ENCODE assay signal across 10 cellular contexts in the genomic region with DNA sequence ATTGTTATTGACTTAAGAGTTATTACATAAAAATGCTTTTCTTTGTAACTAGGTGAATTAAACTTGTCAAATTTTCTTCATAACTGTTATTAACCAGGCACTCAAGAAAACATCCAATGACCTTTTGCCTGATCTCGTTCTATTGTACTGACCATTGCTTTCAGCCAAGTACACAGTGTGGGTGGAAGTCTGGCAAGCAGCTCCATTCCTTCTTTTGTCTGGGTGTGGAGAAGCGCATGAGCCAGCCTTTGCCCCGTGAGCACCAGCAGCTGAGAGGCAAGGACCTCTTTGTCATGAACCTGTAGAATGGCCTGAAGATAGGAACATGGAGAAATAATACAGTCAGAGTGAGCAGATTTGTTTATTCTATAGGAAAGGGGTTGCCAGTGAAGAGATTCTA. TPM values are rescaled to one million over a fixed set of nuclear protein-coding genes. Genes with fewer than 3 reads are reported as not detected.
DNase-seq lines count a peak whose midpoint lies in the region; ATAC-seq, FAIRE-seq and TF ChIP-seq lines count a peak whose summit lies in the region.
"Had no signal": no experiment of that assay in that cellular context is flagged by ENCODE, and none has a peak within 500 bp of the region (broad histone marks: within the 10 kb centered on the region; RNA-seq: fewer than 3 reads in every experiment).

No MANE protein-coding gene starts in this region.

- H3K4ac ChIP-seq in H9 (ENCODE audit: low read depth, low read length) = no peak overlapping the region
- H3K4ac ChIP-seq in neuronal stem cell (ENCODE audit: low read length) = no peak overlapping the region

- no peaks in the 10 kb centered on the region for H3K9me3 ChIP-seq in H9 (ENCODE audit: control insufficient read depth, low read depth, low read length)
- no peaks in the 10 kb centered on the region for H3K9me3 ChIP-seq in right cardiac atrium (ENCODE audit: control insufficient read depth, low read length)
- no peaks in the 10 kb centered on the region for H3K9me3 ChIP-seq in small intestine (ENCODE audit: control insufficient read depth, low read depth)
- H3K9me3 ChIP-seq in neuronal stem cell (replicated peaks in 1 of 2; ENCODE audit: control insufficient read depth in 2 of 2, insufficient read depth in 1 of 2, low read depth in 1 of 2, low read length in 2 of 2) = no peaks in the 10 kb centered on the region

- H4K5ac ChIP-seq in H9 (ENCODE audit: insufficient read length, low read depth, low read length) = no peak overlapping the region

- no peak overlapping the region for H3K23ac ChIP-seq in H9 (ENCODE audit: insufficient read length, low read depth, low read length)
- H3K23ac ChIP-seq in neuronal stem cell (ENCODE audit: low read depth, low read length, poor library complexity) = no peak overlapping the region

- H2BK5ac ChIP-seq in H9 (ENCODE audit: insufficient read length, low read length) (no peak overlapping the region), neuronal stem cell (ENCODE audit: low read length) (no peak overlapping the region)

- no peak overlapping the region for H2BK20ac ChIP-seq in H9 (ENCODE audit: low read depth, low read length, poor library complexity, severe bottlenecking)

- H4K91ac ChIP-seq in H9 (ENCODE audit: insufficient read length, low read depth, low read length) (no peak overlapping the region), neuronal stem cell (ENCODE audit: low read depth, low read length, poor library complexity) (no peak overlapping the region)

- H3K27ac Mint-ChIP-seq in H9 = peak overlapping the region; percentile 10 to 64 (median 50); a peak in 3 of 7 replicates

- no peaks in the 10 kb centered on the region for H3K4me1 Mint-ChIP-seq in H9

- TF ChIP-seq CTCF in H9 (conservative IDR thresholded peaks at IDR 0.05) = no peak

- peaks cover 14 to 43% (median 27%) of the 10 kb centered on the region in 3 experiments; a peak in 6 of 7 replicates for H3K36me3 Mint-ChIP-seq in H9 (ENCODE audit: insufficient read depth in 1 of 3, low read depth in 3 of 3)

- H3K27ac ChIP-seq in H9 (ENCODE audit: insufficient read length, low read depth, low read length) = no peak overlapping the region
- H3K27ac ChIP-seq in right cardiac atrium (ENCODE audit: low read length) = no peak overlapping the region
- no peak overlapping the region for H3K27ac ChIP-seq in small intestine (ENCODE audit: low read depth in 1 of 2, low read length in 1 of 2)
- H3K27ac ChIP-seq in neuronal stem cell (replicated peaks; ENCODE audit: low read length) = no peak overlapping the region

- H2BK12ac ChIP-seq in H9 (ENCODE audit: insufficient read length, low read depth, low read length) (no peak overlapping the region), neuronal stem cell (ENCODE audit: low read length) (no peak overlapping the region)

- H4K20me1 ChIP-seq in H9 (ENCODE audit: control insufficient read depth, insufficient read depth, insufficient read length) = no peaks in the 10 kb centered on the region

- no peak overlapping the region for H3T11ph ChIP-seq in H9 (ENCODE audit: low read length)

- H3K9ac ChIP-seq in H9 (ENCODE audit: extremely low read depth, insufficient read length, low read length) = no peak overlapping the region
- no peak overlapping the region for H3K9ac ChIP-seq in neuronal stem cell (ENCODE audit: low read depth, low read length, poor library complexity)

- H3K36me3 ChIP-seq in small intestine (ENCODE audit: control insufficient read depth in 2 of 2, insufficient read depth in 2 of 2, low read length in 2 of 2) = peaks cover 2 to 10% of the 10 kb centered on the region in 2 donors
- peaks cover 7 to 91% of the 10 kb centered on the region in 2 donors for H3K36me3 ChIP-seq in neuronal stem cell (replicated peaks in 1 of 2; ENCODE audit: control insufficient read depth in 2 of 2, insufficient read depth in 2 of 2, low read length in 2 of 2)

- no peaks in the 10 kb centered on the region for H3K9me3 Mint-ChIP-seq in H9

- H2AK5ac ChIP-seq in H9 (ENCODE audit: insufficient read length, low read length) = no peak overlapping the region
- no peak overlapping the region for H2AK5ac ChIP-seq in neuronal stem cell (ENCODE audit: low read depth, low read length)

- H4K8ac ChIP-seq in H9 (replicated peaks; ENCODE audit: insufficient read length, low read depth, low read length) (no peak overlapping the region), neuronal stem cell (ENCODE audit: low read depth, low read length) (no peak overlapping the region)

- no peak overlapping the region for H3K4me3 Mint-ChIP-seq in H9

- no peaks in the 10 kb centered on the region for H3K27me3 Mint-ChIP-seq in H9 (ENCODE audit: low read depth)

- H3K23me2 ChIP-seq in H9 (ENCODE audit: insufficient read length, low read depth, low read length, poor library complexity, severe bottlenecking) = no peaks in the 10 kb centered on the region

- WGBS in H9 (ENCODE audit: extremely low coverage, insufficient read length, low lambda C conversion rate) = no CpG with 5 or more reads among the region's 3 CpGs
- 25% methylated on average over 3 of the region's 3 CpGs for WGBS in right cardiac atrium
- WGBS in small intestine, 3 donors = 45 to 55% (median 53%) methylated on average over 3 of the region's 3 CpGs
- WGBS in neuronal stem cell (ENCODE audit: extremely low coverage in 2 of 2, insufficient read length in 2 of 2, insufficient replicate concordance in 1 of 2), 2 donors = no CpG with 5 or more reads among the region's 3 CpGs

- intact Hi-C loops in right cardiac atrium (cut with DNase I) = no loop called here

- H2BK15ac ChIP-seq in H9 (ENCODE audit: low read depth, low read length) = no peak overlapping the region
- H2BK15ac ChIP-seq in neuronal stem cell (ENCODE audit: low read length) = no peak overlapping the region

- no peaks in the 10 kb centered on the region for H3K4me1 ChIP-seq in H9 (ENCODE audit: insufficient read depth, low read length)
- peaks cover 5% of the 10 kb centered on the region for H3K4me1 ChIP-seq in right cardiac atrium (ENCODE audit: control insufficient read depth, insufficient read depth, low read length)
- H3K4me1 ChIP-seq in small intestine (ENCODE audit: control insufficient read depth in 2 of 2, insufficient read depth in 1 of 2, low read depth in 1 of 2, low read length in 1 of 2) = no peaks in the 10 kb centered on the region
- peaks cover 2% of the 10 kb centered on the region in 2 donors for H3K4me1 ChIP-seq in neuronal stem cell (ENCODE audit: control insufficient read depth in 2 of 2, insufficient read depth in 1 of 2, low read depth in 1 of 2, low read length in 2 of 2)

- H3K4me3 ChIP-seq in right cardiac atrium (ENCODE audit: low read length) (no peak overlapping the region), small intestine (ENCODE audit: low read depth in 1 of 2, low read length in 2 of 2) (no peak overlapping the region), neuronal stem cell (ENCODE audit: low read length in 2 of 2) (no peak overlapping the region)

- H2AFZ ChIP-seq in H9 (ENCODE audit: low read length) = no peak overlapping the region
- H2AFZ ChIP-seq in neuronal stem cell (ENCODE audit: low read length) = no peak overlapping the region

- H3K79me2 ChIP-seq in H9 (ENCODE audit: insufficient read depth, low read length) = no peaks in the 10 kb centered on the region

- H3K27me3 ChIP-seq in H9 (ENCODE audit: insufficient read depth, low read length) (no peaks in the 10 kb centered on the region), right cardiac atrium (ENCODE audit: control insufficient read depth, insufficient read depth) (no peaks in the 10 kb centered on the region), small intestine (ENCODE audit: control insufficient read depth in 2 of 2, insufficient read depth in 2 of 2, low read length in 2 of 2) (no peaks in the 10 kb centered on the region), neuronal stem cell (ENCODE audit: control insufficient read depth in 3 of 3, insufficient read depth in 3 of 3, low read depth in 1 of 3, low read length in 3 of 3) (no peaks in the 10 kb centered on the region)

- H3K14ac ChIP-seq in H9 (ENCODE audit: insufficient read depth, low read length) (no peak overlapping the region), neuronal stem cell (ENCODE audit: low read length) (no peak overlapping the region)

- H3K4me2 ChIP-seq in H9 (ENCODE audit: insufficient read depth, insufficient read length, low read length) (no peak overlapping the region), neuronal stem cell (ENCODE audit: insufficient read depth, low read length, poor library complexity, severe bottlenecking) (no peak overlapping the region)

- no peak overlapping the region for H3K56ac ChIP-seq in H9 (ENCODE audit: insufficient read length, low read depth, low read length)

- H3K79me1 ChIP-seq in H9 (ENCODE audit: insufficient read depth, low read depth, low read length, poor library complexity, severe bottlenecking) (no peaks in the 10 kb centered on the region), neuronal stem cell (ENCODE audit: low read depth, low read length) (no peaks in the 10 kb centered on the region)

- FAIRE-seq in small intestine (lab: Jason Lieb, UNC) = no peak

- no peak overlapping the region for H3K18ac ChIP-seq in H9 (ENCODE audit: insufficient read length, low read depth, low read length)
- H3K18ac ChIP-seq in neuronal stem cell (ENCODE audit: low read length) = no peak overlapping the region

- DNase-seq in H9 (no peak), cerebellum (ENCODE audit: low spot score) (peak; percentile 17), right cardiac atrium (peak; percentile 47 to 77 (median 61)), small intestine (peak; percentile 38), islet precursor cell (no peak), neuronal stem cell (ENCODE audit: low spot score) (no peak), cortex of kidney (lab: John Stamatoyannopoulos, UW) (no peak)
- DNase-seq: Calu3, NCI-H82 had no signal

- H2BK120ac ChIP-seq in H9 (ENCODE audit: low read depth, low read length, poor library complexity, severe bottlenecking) (no peak overlapping the region), neuronal stem cell (ENCODE audit: low read depth, low read length) (no peak overlapping the region)

- ATAC-seq in right cardiac atrium (peak; percentile 83 to 89), HG02885 (IDR thresholded peaks at IDR 0.05; ENCODE audit: poor library complexity, unreplicated experiment) (no peak)

RNA-seq across cellular contexts. Expression of gene IARS2, which starts 57.5 kb away (rescaled TPM):
- 72.9 and 73.5 TPM in 2 replicates for total RNA-seq in H9 (2021)
- 41.5 TPM for total RNA-seq in cerebellum
- total RNA-seq in right cardiac atrium = 10 to 100 TPM; 56.1 to 64.5 (median 61.3) TPM
- polyA plus RNA-seq in right cardiac atrium = 43.3 TPM
- polyA plus RNA-seq in small intestine = 10 to 100 TPM; 12.3 to 60.0 (median 21.6) TPM
- 32.5 TPM for polyA plus RNA-seq in neuronal stem cell (2013, experiment 1 of 2)
- 31.9 TPM for polyA plus RNA-seq in neuronal stem cell (2013, experiment 2 of 2)

Comparison
In these comparisons a context has a peak if more than half of its experiments do, and no peak if none do; other contexts are left out.
1. DNase-seq: peak in cerebellum (single experiment), right cardiac atrium (3 of 3) and small intestine (single experiment); none in H9 (single experiment), islet precursor cell (single experiment), neuronal stem cell (single experiment) and cortex of kidney (single experiment).